ENCODE assay signal across 8 cellular contexts in genomic region chr20:36384022-36384619, GRCh38.
DNase-seq lines count a peak whose midpoint lies in the region; ATAC-seq and TF ChIP-seq lines count a peak whose summit lies in the region.

No MANE protein-coding gene starts in this region.

- TF ChIP-seq POLR2A in Peyer's patch (IDR thresholded peaks at IDR 0.05): no peak

- ATAC-seq in WTC11: peak; percentile 100
- no peak for ATAC-seq in stimulated activated naive CD8-positive, alpha-beta T cell treated with anti-CD3 and anti-CD28 coated beads, Interleukin-15, Interleukin-2, amounts not matched to agents 100 U/mL and 50 U/mL, for 24 hours

- H3K27ac Mint-ChIP-seq in WTC11: no peak overlapping the region

- H3K27me3 Mint-ChIP-seq in WTC11 (ENCODE audit: low read depth): no peaks in the 10 kb centered on the region; the same call in 1 of the 2 replicates

- H3K4me1 Mint-ChIP-seq in WTC11: no peaks in the 10 kb centered on the region

- peak; percentile 19 for DNase-seq in AG10803 (ENCODE audit: low read depth)
- peak; percentile 77 for DNase-seq in HuH-7 (ENCODE audit: low spot score)
- peak; percentile 88 for DNase-seq in WTC11 (ENCODE audit: low spot score)
- peak; percentile 28 for DNase-seq in germinal center (ENCODE audit: low spot score)
- DNase-seq in stimulated activated naive CD8-positive, alpha-beta T cell treated with anti-CD3 and anti-CD28 coated beads, Interleukin-15, Interleukin-2, amounts not matched to agents 100 U/mL and 50 U/mL, for 24 hours: peak; percentile 47
- no peak for DNase-seq in NCI-H510A (lab: John Stamatoyannopoulos, UW)
- no peak for DNase-seq in DMS79 (lab: John Stamatoyannopoulos, UW)
- no peak for DNase-seq in Peyer's patch

- H3K9me3 Mint-ChIP-seq in WTC11: no peaks in the 10 kb centered on the region

- no peaks in the 10 kb centered on the region for H3K36me3 Mint-ChIP-seq in WTC11

- no peaks in the 10 kb centered on the region for H3K9me3 ChIP-seq in Peyer's patch

- POLR2A ChIA-PET in WTC11 (lab: Charles Lee): interaction anchor here (0.7 to 0.8 kb wide), 4 partner anchors 9 to 78 kb away, joined by 3 to 6 read pairs (median 4); no protein-coding TSS in a partner anchor

- H3K27ac ChIP-seq in Peyer's patch: no peak overlapping the region

- no peaks in the 10 kb centered on the region for H3K4me1 ChIP-seq in Peyer's patch

- no peak overlapping the region for H3K4me3 Mint-ChIP-seq in WTC11

- no peaks in the 10 kb centered on the region for H3K27me3 ChIP-seq in Peyer's patch

- H3K36me3 ChIP-seq in Peyer's patch: no peaks in the 10 kb centered on the region

- CTCF ChIA-PET in WTC11 (lab: Charles Lee): interaction anchor here (0.5 to 3.3 kb wide), 24 partner anchors 8 to 1243 kb away, joined by 3 to 36 read pairs (median 5); no protein-coding TSS in a partner anchor

- H3K4me3 ChIP-seq in AG10803 (ENCODE audit: low read length) (no peak overlapping the region), Peyer's patch (no peak overlapping the region)

- TF ChIP-seq CTCF in AG10803 (conservative IDR thresholded peaks at IDR 0.05; ENCODE audit: low read length) (no peak; the same call in 1 of the 2 replicates), WTC11 (IDR thresholded peaks at IDR 0.05) (no peak), Peyer's patch (IDR thresholded peaks at IDR 0.05) (no peak)

TF ChIP-seq in WTC11, 78 proteins besides CTCF, POLR2A, EP300 and RAD21 (continues in another document):
- TF ChIP-seq TEAD1 (CRISPR knock-in tag; IDR thresholded peaks at IDR 0.05): peak; percentile 100
- peak; percentile 97 for TF ChIP-seq PRRX2 (CRISPR knock-in tag; IDR thresholded peaks at IDR 0.05)
- TF ChIP-seq GTF2I (CRISPR knock-in tag; conservative IDR thresholded peaks at IDR 0.05): no peak
- peak; percentile 99 for TF ChIP-seq E2F4 (CRISPR knock-in tag; IDR thresholded peaks at IDR 0.05; ENCODE audit: borderline replicate concordance, low read depth)
- peak; percentile 99 for TF ChIP-seq SMAD4 (CRISPR knock-in tag; IDR thresholded peaks at IDR 0.05)
- peak; percentile 100 for TF ChIP-seq ZNF219 (CRISPR knock-in tag; IDR thresholded peaks at IDR 0.05; ENCODE audit: borderline replicate concordance)
- peak; percentile 98 for TF ChIP-seq AFF4 (CRISPR knock-in tag; IDR thresholded peaks at IDR 0.05; ENCODE audit: borderline replicate concordance)
- peak; percentile 99 for TF ChIP-seq ZSCAN18 (CRISPR knock-in tag; IDR thresholded peaks at IDR 0.05)
- TF ChIP-seq NFYB (CRISPR knock-in tag; conservative IDR thresholded peaks at IDR 0.05; ENCODE audit: low read depth): peak; percentile 78
- peak; percentile 100 for TF ChIP-seq JUN (CRISPR knock-in tag; IDR thresholded peaks at IDR 0.05)
- TF ChIP-seq E2F1 (CRISPR knock-in tag; IDR thresholded peaks at IDR 0.05): peak; percentile 99
- peak; percentile 97 for TF ChIP-seq IRF2 (CRISPR knock-in tag; IDR thresholded peaks at IDR 0.05; ENCODE audit: borderline replicate concordance, low read depth)
- peak; percentile 96 for TF ChIP-seq EMX1 (CRISPR knock-in tag; IDR thresholded peaks at IDR 0.05)
- peak; percentile 100 for TF ChIP-seq TEAD4 (CRISPR knock-in tag; IDR thresholded peaks at IDR 0.05)
- peak; percentile 98 for TF ChIP-seq ELF4 (CRISPR knock-in tag; IDR thresholded peaks at IDR 0.05; ENCODE audit: low read depth)
- peak; percentile 72 for TF ChIP-seq USF2 (CRISPR knock-in tag; IDR thresholded peaks at IDR 0.05)
- peak; percentile 94 for TF ChIP-seq NR2C2 (CRISPR knock-in tag; IDR thresholded peaks at IDR 0.05)
- peak; percentile 85; the same call in 1 of the 2 replicates for TF ChIP-seq ZNF317 (CRISPR knock-in tag; IDR thresholded peaks at IDR 0.05; ENCODE audit: borderline replicate concordance, low read depth)
- TF ChIP-seq SP1 (CRISPR knock-in tag; conservative IDR thresholded peaks at IDR 0.05): peak; percentile 96
- peak; percentile 99 for TF ChIP-seq NR3C1 (CRISPR knock-in tag; conservative IDR thresholded peaks at IDR 0.05; ENCODE audit: low read depth)
- peak; percentile 99 for TF ChIP-seq ESRRA (CRISPR knock-in tag; IDR thresholded peaks at IDR 0.05; ENCODE audit: borderline replicate concordance)
- TF ChIP-seq ZBTB21 (CRISPR knock-in tag; IDR thresholded peaks at IDR 0.05; ENCODE audit: borderline replicate concordance): peak; percentile 95
- peak; percentile 96 for TF ChIP-seq ZNF121 (CRISPR knock-in tag; IDR thresholded peaks at IDR 0.05)
- TF ChIP-seq SOX15 (CRISPR knock-in tag; IDR thresholded peaks at IDR 0.05): no peak
- TF ChIP-seq MXD4 (CRISPR knock-in tag; IDR thresholded peaks at IDR 0.05; ENCODE audit: borderline replicate concordance): peak; percentile 95; the same call in 1 of the 2 replicates
- TF ChIP-seq ZNF671 (CRISPR knock-in tag; IDR thresholded peaks at IDR 0.05): peak; percentile 95

Comparison
In these comparisons a context has a peak if more than half of its experiments do, and no peak if none do; other contexts are left out.
1. DNase-seq: peak in AG10803 (single experiment), HuH-7 (single experiment), WTC11 (single experiment), germinal center (single experiment) and stimulated activated naive CD8-positive, alpha-beta T cell treated with anti-CD3 and anti-CD28 coated beads, Interleukin-15, Interleukin-2, amounts not matched to agents 100 U/mL and 50 U/mL, for 24 hours (single experiment); none in NCI-H510A (single experiment), DMS79 (single experiment) and Peyer's patch (0 of 3).